In genomic region chr5:165014439-165014838, GRCh38 we compare ENCODE assay signal across 15 cellular contexts.
"Had no signal": no experiment of that assay in that cellular context is flagged by ENCODE, and none has a peak within 500 bp of the region (broad histone marks: within the 10 kb centered on the region; RNA-seq: fewer than 3 reads in every experiment).

No MANE protein-coding gene starts in this region.

- FAIRE-seq: astrocyte, endothelial cell of umbilical vein had no signal

- DNase-seq: activated T-cell treated with anti-CD3 and anti-CD28 coated beads, Interleukin-2, amount 50 U/mL, for 1 hour; adrenal gland; colonic mucosa; dorsolateral prefrontal cortex; effector memory CD8-positive, alpha-beta T cell; glutamatergic neuron; immature natural killer cell; left lung; ovary; stimulated activated CD4-positive, alpha-beta T cell treated with anti-CD3 and anti-CD28 coated beads, Interleukin-4, amount 100 ng/mL, for 1 hour; stimulated activated naive CD4-positive, alpha-beta T cell treated with Interleukin-2 at 50 U/mL for 16 hours; T-helper 9 cell; upper lobe of left lung had no signal
